Comparison of ENCODE assay signal across 31 cellular contexts in genomic region chr20:44830995-44831394, GRCh38. TPM values are rescaled to one million over a fixed set of nuclear protein-coding genes. Genes with fewer than 3 reads are reported as not detected.
"Had no signal": no experiment of that assay in that cellular context is flagged by ENCODE, and none has a peak within 500 bp of the region (broad histone marks: within the 10 kb centered on the region; RNA-seq: fewer than 3 reads in every experiment).

No MANE protein-coding gene starts in this region.

- H3K4me3 ChIP-seq: coronary artery, dorsolateral prefrontal cortex, esophagus squamous epithelium, gastrocnemius medialis, heart right ventricle, left lung, lower lobe of right lung, mucosa of descending colon had no signal

- ATAC-seq: esophagus mucosa, gastrocnemius medialis, heart right ventricle, left cardiac atrium, left lung, left ventricle myocardium superior, lower lobe of right lung, mucosa of descending colon had no signal

- H3K36me3 ChIP-seq: esophagus squamous epithelium, gastrocnemius medialis, heart right ventricle, left lung, lower lobe of right lung had no signal

- H3K4me3 Mint-ChIP-seq: mesothelial cell of epicardium, naive B cell had no signal

- H3K4me1 ChIP-seq: esophagus squamous epithelium, gastrocnemius medialis, heart right ventricle, left lung, lower lobe of right lung had no signal

- H3K36me3 Mint-ChIP-seq: mesothelial cell of epicardium, naive B cell had no signal

- H3K9me3 ChIP-seq: esophagus squamous epithelium, gastrocnemius medialis, left lung, lower lobe of right lung, mucosa of descending colon had no signal

- H3K4me1 Mint-ChIP-seq: naive B cell had no signal

- FAIRE-seq: colon, islet of Langerhans, keratinocyte had no signal

- H3K27me3 ChIP-seq: dorsolateral prefrontal cortex had no signal

- H3K27ac ChIP-seq: coronary artery, dorsolateral prefrontal cortex, epithelial cell of prostate, esophagus squamous epithelium, gastrocnemius medialis, heart right ventricle, left lung, lower lobe of right lung had no signal

- DNase-seq: dermis blood vessel endothelial cell; dorsolateral prefrontal cortex; effector CD4-positive, alpha-beta T cell; effector memory CD4-positive, alpha-beta T cell; erythroblast; esophagus squamous epithelium; foreskin fibroblast; foreskin melanocyte; gastrocnemius medialis; glutamatergic neuron; head of caudate nucleus; heart right ventricle; hippocampal formation; left cardiac atrium; left lung; left ventricle myocardium superior; lower lobe of right lung; mesenchymal stem cell; mucosa of descending colon; naive B cell had no signal

- H3K27ac Mint-ChIP-seq: mesothelial cell of epicardium, naive B cell had no signal

RNA-seq across cellular contexts. Expression of gene RIMS4, which starts 20.6 kb away (rescaled TPM):
- total RNA-seq: dermis blood vessel endothelial cell, glomerular endothelial cell, kidney epithelial cell, lung microvascular endothelial cell, myocyte had no signal
- polyA plus RNA-seq: keratinocyte had no signal
